Comparison of ENCODE assay signal across 8 cellular contexts in genomic region chr11:117946842-117947526, GRCh38. TPM values are rescaled to one million over a fixed set of nuclear protein-coding genes. Genes with fewer than 3 reads are reported as not detected.
DNase-seq lines count a peak whose midpoint lies in the region; ATAC-seq and TF ChIP-seq lines count a peak whose summit lies in the region.

No MANE protein-coding gene starts in this region.

- H3K4me1 Mint-ChIP-seq in GM23338 = peaks cover 6% of the 10 kb centered on the region

- H3K36me3 Mint-ChIP-seq in GM23338 (ENCODE audit: low read depth) = no peaks in the 10 kb centered on the region

- H3K4me2 ChIP-seq in GM23338 = no peak overlapping the region
- H3K4me2 ChIP-seq in hepatocyte = no peak overlapping the region

- H3K27me3 ChIP-seq in GM23338 (ENCODE audit: insufficient read depth) (no peaks in the 10 kb centered on the region), hepatocyte (no peaks in the 10 kb centered on the region)

- H3K36me3 ChIP-seq in GM23338 (ENCODE audit: insufficient read depth) (no peaks in the 10 kb centered on the region), hepatocyte (replicated peaks; ENCODE audit: insufficient read depth, low read depth) (no peaks in the 10 kb centered on the region)

- no peak overlapping the region for H2AFZ ChIP-seq in GM23338
- no peak overlapping the region for H2AFZ ChIP-seq in hepatocyte

- H3F3A ChIP-seq in GM23338 (replicated peaks; ENCODE audit: low read depth) = no peaks in the 10 kb centered on the region

- DNase-seq in GM23338 (ENCODE audit: low spot score) (peak; percentile 91), NCI-H2029 treated with DMSO at 0.1 percent for 48 hours (lab: John Stamatoyannopoulos, UW) (peak; percentile 64), T-helper 9 cell (peak; percentile 86), astrocyte of the cerebellum (ENCODE audit: low read depth) (peak; percentile 82), hepatocyte (ENCODE audit: low spot score) (peak; percentile 94), skeletal muscle cell (ENCODE audit: low read depth) (peak; percentile 62)

- no peaks in the 10 kb centered on the region for H3K79me2 ChIP-seq in GM23338 (replicated peaks; ENCODE audit: insufficient read depth)
- no peaks in the 10 kb centered on the region for H3K79me2 ChIP-seq in hepatocyte

- H3K27ac ChIP-seq in C4-2B (no peak overlapping the region), GM23338 (ENCODE audit: low read depth) (no peak overlapping the region), hepatocyte (no peak overlapping the region)

- H3K27me3 Mint-ChIP-seq in GM23338 (ENCODE audit: insufficient read depth, low read depth, poor library complexity) = no peaks in the 10 kb centered on the region

- H3K4me3 ChIP-seq in GM23338 = no peak overlapping the region
- H3K4me3 ChIP-seq in astrocyte of the cerebellum (ENCODE audit: low read depth, low read length) = no peak overlapping the region
- H3K4me3 ChIP-seq in hepatocyte = no peak overlapping the region
- H3K4me3 ChIP-seq in skeletal muscle cell (ENCODE audit: low read depth, low read length) = no peak overlapping the region

- H4K20me1 ChIP-seq in GM23338 (replicated peaks; ENCODE audit: insufficient read depth) (no peaks in the 10 kb centered on the region), hepatocyte (ENCODE audit: insufficient read depth, poor library complexity, severe bottlenecking) (no peaks in the 10 kb centered on the region)

- H3K9me3 Mint-ChIP-seq in GM23338 = no peaks in the 10 kb centered on the region

- no peaks in the 10 kb centered on the region for H3K9me2 ChIP-seq in GM23338 (ENCODE audit: insufficient read depth)
- H3K9me2 ChIP-seq in hepatocyte (replicated peaks; ENCODE audit: insufficient read depth) = no peaks in the 10 kb centered on the region

- H3K4me3 Mint-ChIP-seq in GM23338 = no peak overlapping the region

- WGBS in hepatocyte (ENCODE audit: low lambda C conversion rate, missing lambda C conversion rate) = 50% methylated on average over 7 of the region's 7 CpGs

- in situ Hi-C loops in astrocyte of the cerebellum (cut with HindIII; ENCODE audit: low sequenced_read_pairs) = loop anchor here (25.0 kb wide), 1 partner anchor 135 kb away; the partner anchor contains the start of gene FXYD2

- peak; percentile 96 for TF ChIP-seq CTCF in C4-2B (conservative IDR thresholded peaks at IDR 0.05)
- peak; percentile 85 to 98 for TF ChIP-seq CTCF in GM23338 (conservative IDR thresholded peaks at IDR 0.05; ENCODE audit: low read depth in 2 of 2)
- TF ChIP-seq CTCF in astrocyte of the cerebellum (IDR thresholded peaks at IDR 0.05; ENCODE audit: low read depth, low read length, missing control alignments) = peak; percentile 93
- peak; percentile 92 for TF ChIP-seq CTCF in hepatocyte (IDR thresholded peaks at IDR 0.05; ENCODE audit: poor library complexity)

- no peaks in the 10 kb centered on the region for H3K9me3 ChIP-seq in hepatocyte (ENCODE audit: low read depth)

- peak overlapping the region; percentile 86 for H3K27ac Mint-ChIP-seq in GM23338

- H3K4me1 ChIP-seq in GM23338 (ENCODE audit: insufficient read depth) = no peaks in the 10 kb centered on the region
- no peaks in the 10 kb centered on the region for H3K4me1 ChIP-seq in hepatocyte (ENCODE audit: insufficient read depth)

- ATAC-seq in GM23338 = peak; percentile 98
- ATAC-seq in GM19328 (IDR thresholded peaks at IDR 0.05; ENCODE audit: unreplicated experiment) = no peak

TF ChIP-seq in GM23338, 12 proteins besides CTCF, POLR2A, EP300 and RAD21 (continues in another document):
- TF ChIP-seq CREB1 (CRISPR knock-in tag; IDR thresholded peaks at IDR 0.05; ENCODE audit: low read depth) (no peak), NANOG (IDR thresholded peaks at IDR 0.05; ENCODE audit: borderline replicate concordance) (no peak), EZH2phosphoT487 (IDR thresholded peaks at IDR 0.05; ENCODE audit: unreplicated experiment) (no peak), REST (IDR thresholded peaks at IDR 0.05; ENCODE audit: unreplicated experiment) (no peak), EZH2 (IDR thresholded peaks at IDR 0.05; ENCODE audit: low read depth, unreplicated experiment) (no peak), JUNB (IDR thresholded peaks at IDR 0.05; ENCODE audit: unreplicated experiment) (no peak), ZNF114 (CRISPR knock-in tag; IDR thresholded peaks at IDR 0.05) (no peak)

RNA-seq across cellular contexts. Expression of gene TMPRSS13, which starts 17.8 kb away (rescaled TPM):
- 0.08 and 0.31 TPM in 2 replicates for total RNA-seq in GM23338 (2014; rRNA removed; shearing (Covaris generic))
- polyA plus RNA-seq in GM23338 (2016; fragmentation: Nextera tagmentation; extraction: Ambion mirVana) (0.10 TPM in 1 of 2 replicates, not detected in the other), hepatocyte (1.1 and 1.9 TPM in 2 replicates)
- total RNA-seq in hepatocyte = 1.0 and 1.3 TPM in 2 replicates

RNA-seq across cellular contexts. Expression of gene IL10RA, which starts 39.2 kb away (rescaled TPM):
- total RNA-seq in GM23338 (2014; rRNA removed; shearing (Covaris generic)) = 0.10 and 0.23 TPM in 2 replicates
- not detected in 2 replicates for polyA plus RNA-seq in GM23338 (2016; fragmentation: Nextera tagmentation; extraction: Ambion mirVana)
- 0.28 and 2.3 TPM in 2 replicates for total RNA-seq in hepatocyte
- 0.90 and 1.5 TPM in 2 replicates for polyA plus RNA-seq in hepatocyte
